ENCODE assay signal across 12 cellular contexts in the genomic region with DNA sequence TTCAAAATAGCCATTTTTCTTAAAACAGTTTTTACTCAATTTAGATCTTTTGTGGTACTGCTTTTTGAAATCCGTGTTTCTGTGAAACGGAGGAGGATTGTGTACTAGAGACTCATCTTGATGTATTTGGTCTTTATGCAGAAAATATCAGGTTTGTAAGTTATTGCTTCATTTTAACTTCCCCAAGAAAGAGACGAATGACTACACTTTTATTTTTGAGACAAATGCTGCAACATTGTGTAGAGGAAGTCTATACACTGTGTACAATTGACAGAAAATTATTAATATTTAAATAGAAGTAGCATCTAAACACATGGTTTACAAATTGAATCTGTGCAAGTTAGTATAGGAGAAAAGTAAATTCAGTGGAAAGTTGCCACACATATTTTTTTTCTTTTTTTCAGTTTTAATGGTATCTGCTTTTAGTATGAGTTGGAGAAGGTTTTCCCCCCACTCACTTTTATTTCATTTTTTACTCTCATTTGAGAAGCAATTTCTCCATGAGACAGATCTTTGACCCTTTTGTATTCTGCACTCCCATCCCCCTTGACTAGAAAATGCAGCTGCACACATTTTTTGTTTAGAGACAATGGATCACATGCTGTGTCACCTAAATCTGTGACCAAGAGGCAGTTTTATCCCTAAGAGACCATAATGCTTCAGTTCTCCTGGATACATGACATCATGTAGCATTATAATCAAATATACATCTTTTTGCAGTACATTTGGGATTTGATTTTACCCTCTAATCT. TPM values are rescaled to one million over a fixed set of nuclear protein-coding genes. Genes with fewer than 3 reads are reported as not detected.
A peak's percentile ranks its signal among the peaks of the same experiment; 100 is the strongest.
DNase-seq lines count a peak whose midpoint lies in the region; FAIRE-seq and TF ChIP-seq lines count a peak whose summit lies in the region.
"Had no signal": no experiment of that assay in that cellular context is flagged by ENCODE, and none has a peak within 500 bp of the region (broad histone marks: within the 10 kb centered on the region; RNA-seq: fewer than 3 reads in every experiment).

No MANE protein-coding gene starts in this region.

- TF ChIP-seq POLR2A in endothelial cell of umbilical vein (IDR thresholded peaks at IDR 0.05; ENCODE audit: low read depth, low read length) (no peak), adrenal gland (IDR thresholded peaks at IDR 0.05) (no peak), tibial nerve (IDR thresholded peaks at IDR 0.05) (no peak)

- peaks cover 96% of the 10 kb centered on the region for H3K79me2 ChIP-seq in endothelial cell of umbilical vein (ENCODE audit: control insufficient read depth, insufficient read depth, low read length)

- POLR2A ChIA-PET in endothelial cell of umbilical vein (lab: Charles Lee): no interaction called here

- no peaks in the 10 kb centered on the region for H3K36me3 Mint-ChIP-seq in activated naive CD4-positive, alpha-beta T cell treated with anti-CD3 and anti-CD28 coated beads, Interleukin-2, amount 50 U/mL, for 24 hours
- H3K36me3 Mint-ChIP-seq in activated naive CD4-positive, alpha-beta T cell treated with anti-CD3 and anti-CD28 coated beads for 36 hours (ENCODE audit: low read depth): peaks cover 2% of the 10 kb centered on the region
- H3K36me3 Mint-ChIP-seq: IgD-negative memory B cell had no signal

- H3K4me2 ChIP-seq in endothelial cell of umbilical vein (ENCODE audit: insufficient read depth, low read length): no peak overlapping the region

- no peak overlapping the region for H2AFZ ChIP-seq in endothelial cell of umbilical vein (ENCODE audit: low read depth, low read length)

- CTCF ChIA-PET in activated naive CD4-positive, alpha-beta T cell treated with anti-CD3 and anti-CD28 coated beads for 36 hours (lab: Charles Lee): no interaction called here
- CTCF ChIA-PET in endothelial cell of umbilical vein (lab: Charles Lee): interaction anchor here (0.7 to 4.0 kb wide), 2 partner anchors 8 to 13 kb away, joined by 3 to 20 read pairs; no protein-coding TSS in a partner anchor

- 63 to 72% (median 71%) methylated on average over 3 of the region's 3 CpGs for WGBS in adrenal gland, 4 donors
- 57 to 59% methylated on average over 3 of the region's 3 CpGs for WGBS in tibial nerve, 2 donors

- no peak for DNase-seq in activated naive CD4-positive, alpha-beta T cell treated with anti-CD3 and anti-CD28 coated beads for 36 hours
- DNase-seq in NCI-H774 (lab: John Stamatoyannopoulos, UW) (peak; percentile 57), endothelial cell of umbilical vein (ENCODE audit: low read depth, low spot score) (peak; percentile 31), adrenal gland (no peak), cerebellar cortex (ENCODE audit: low spot score) (no peak), tibial nerve (ENCODE audit: low spot score in 2 of 2) (no peak)
- DNase-seq: left cardiac atrium, tibial artery had no signal

- H3K27ac ChIP-seq in endothelial cell of umbilical vein (ENCODE audit: insufficient read depth, low read depth, low read length) (no peak overlapping the region), temporal lobe (ENCODE audit: low read depth, low read length) (peak overlapping the region; percentile 91), adrenal gland (no peak overlapping the region), tibial nerve (peak overlapping the region in 2 of 4 donors; percentile 14 to 34)
- H3K27ac ChIP-seq: tibial artery had no signal

- BruUV-seq in endothelial cell of umbilical vein (replicated peaks; lab: Mats Ljungman, UMichigan): no TSS peak

- no peak overlapping the region for H3K27ac Mint-ChIP-seq in activated naive CD4-positive, alpha-beta T cell treated with anti-CD3 and anti-CD28 coated beads, Interleukin-2, amount 50 U/mL, for 24 hours
- no peak overlapping the region for H3K27ac Mint-ChIP-seq in activated naive CD4-positive, alpha-beta T cell treated with anti-CD3 and anti-CD28 coated beads for 36 hours
- H3K27ac Mint-ChIP-seq: T-helper 1 cell treated with Interleukin-12 subunit alpha and Interleukin-12 subunit beta and Interleukin-4 antibody, amounts not matched to agents 30 μg/mL and 1 μg/mL, for 36 hours had no signal

- TF ChIP-seq CTCF in endothelial cell of umbilical vein (IDR thresholded peaks at IDR 0.05; ENCODE audit: extremely low read depth in 1 of 2, insufficient read depth in 1 of 2, low read depth in 1 of 2, low read length in 2 of 2) (no peak), adrenal gland (IDR thresholded peaks at IDR 0.05) (no peak), tibial nerve (IDR thresholded peaks at IDR 0.05) (no peak)

- intact Hi-C loops in activated naive CD4-positive, alpha-beta T cell treated with anti-CD3 and anti-CD28 coated beads for 36 hours (cut with micrococcal nuclease): no loop called here
- intact Hi-C loops in endothelial cell of umbilical vein (cut with micrococcal nuclease) (no loop called here), adrenal gland (cut with DNase I) (no loop called here)

- H3K9ac ChIP-seq in endothelial cell of umbilical vein (replicated peaks; ENCODE audit: extremely low read depth, insufficient read depth, low read length): no peak overlapping the region

- H3K4me3 ChIP-seq in endothelial cell of umbilical vein (replicated peaks in 1 of 3; ENCODE audit: insufficient read depth in 1 of 3, low read depth in 1 of 3, low read length in 3 of 3) (no peak overlapping the region), adrenal gland (no peak overlapping the region), tibial nerve (no peak overlapping the region)
- H3K4me3 ChIP-seq: tibial artery had no signal

- H4K20me1 ChIP-seq in endothelial cell of umbilical vein (replicated peaks; ENCODE audit: control insufficient read depth, extremely low read depth, insufficient read depth, low read length): no peaks in the 10 kb centered on the region

- no peaks in the 10 kb centered on the region for H3K9me1 ChIP-seq in endothelial cell of umbilical vein (replicated peaks; ENCODE audit: control insufficient read depth, extremely low read depth, insufficient read depth, low read length)

- FAIRE-seq in endothelial cell of umbilical vein (lab: Jason Lieb, UNC): no peak

- H3K4me3 Mint-ChIP-seq in activated naive CD4-positive, alpha-beta T cell treated with anti-CD3 and anti-CD28 coated beads, Interleukin-2, amount 50 U/mL, for 24 hours: peak overlapping the region; percentile 31
- no peak overlapping the region for H3K4me3 Mint-ChIP-seq in activated naive CD4-positive, alpha-beta T cell treated with anti-CD3 and anti-CD28 coated beads for 36 hours
- H3K4me3 Mint-ChIP-seq: T-helper 1 cell treated with Interleukin-12 subunit alpha and Interleukin-12 subunit beta and Interleukin-4 antibody, amounts not matched to agents 30 μg/mL and 1 μg/mL, for 36 hours had no signal

- H3K9me3 ChIP-seq in endothelial cell of umbilical vein (replicated peaks; ENCODE audit: control insufficient read depth, insufficient read depth, low read length) (no peaks in the 10 kb centered on the region), adrenal gland (replicated peaks in 1 of 3) (no peaks in the 10 kb centered on the region), tibial nerve (no peaks in the 10 kb centered on the region)
- H3K9me3 ChIP-seq: tibial artery had no signal

- H3K36me3 ChIP-seq in endothelial cell of umbilical vein (ENCODE audit: control insufficient read depth in 2 of 2, extremely low read depth in 1 of 2, insufficient read depth in 2 of 2, low read length in 2 of 2) (no peaks in the 10 kb centered on the region), adrenal gland (replicated peaks in 1 of 2) (no peaks in the 10 kb centered on the region), tibial nerve (no peaks in the 10 kb centered on the region)
- H3K36me3 ChIP-seq: tibial artery had no signal

- no peaks in the 10 kb centered on the region for H3K9me3 Mint-ChIP-seq in activated naive CD4-positive, alpha-beta T cell treated with anti-CD3 and anti-CD28 coated beads, Interleukin-2, amount 50 U/mL, for 24 hours
- no peaks in the 10 kb centered on the region for H3K9me3 Mint-ChIP-seq in activated naive CD4-positive, alpha-beta T cell treated with anti-CD3 and anti-CD28 coated beads for 36 hours
- H3K9me3 Mint-ChIP-seq: IgD-negative memory B cell; T-helper 1 cell treated with Interleukin-12 subunit alpha and Interleukin-12 subunit beta and Interleukin-4 antibody, amounts not matched to agents 30 μg/mL and 1 μg/mL, for 36 hours had no signal

- H3K4me1 ChIP-seq in endothelial cell of umbilical vein (ENCODE audit: control insufficient read depth, extremely low read depth, insufficient read depth, low read length) (peaks cover 9% of the 10 kb centered on the region), adrenal gland (replicated peaks in 1 of 2) (peaks cover 0 to 25% of the 10 kb centered on the region in 2 donors), tibial nerve (peaks cover 0 to 85% (median 39%) of the 10 kb centered on the region in 4 donors)

- H3K4me1 Mint-ChIP-seq in activated naive CD4-positive, alpha-beta T cell treated with anti-CD3 and anti-CD28 coated beads, Interleukin-2, amount 50 U/mL, for 24 hours: peaks cover 87% of the 10 kb centered on the region
- peaks cover 62% of the 10 kb centered on the region for H3K4me1 Mint-ChIP-seq in activated naive CD4-positive, alpha-beta T cell treated with anti-CD3 and anti-CD28 coated beads for 36 hours (ENCODE audit: low read depth)

- no peak for TF ChIP-seq EP300 in tibial nerve (IDR thresholded peaks at IDR 0.05)

- dilution Hi-C loops in endothelial cell of umbilical vein (cut with MboI; ENCODE audit: extremely low pct_ligation_motif_present, low sequenced_read_pairs): no loop called here

- H3K27me3 ChIP-seq in endothelial cell of umbilical vein (ENCODE audit: control insufficient read depth in 2 of 2, insufficient read depth in 2 of 2, low read length in 2 of 2): no peaks in the 10 kb centered on the region
- H3K27me3 ChIP-seq in adrenal gland: no peaks in the 10 kb centered on the region
- no peaks in the 10 kb centered on the region for H3K27me3 ChIP-seq in tibial nerve
- H3K27me3 ChIP-seq: tibial artery had no signal

- no peaks in the 10 kb centered on the region for H3K27me3 Mint-ChIP-seq in activated naive CD4-positive, alpha-beta T cell treated with anti-CD3 and anti-CD28 coated beads, Interleukin-2, amount 50 U/mL, for 24 hours
- H3K27me3 Mint-ChIP-seq in activated naive CD4-positive, alpha-beta T cell treated with anti-CD3 and anti-CD28 coated beads for 36 hours (ENCODE audit: low read depth): no peaks in the 10 kb centered on the region
- H3K27me3 Mint-ChIP-seq: IgD-negative memory B cell had no signal

RNA-seq across cellular contexts. Expression of gene FOXN2, which starts 14.7 kb away (rescaled TPM):
- 10 to 100 TPM; 38.9 to 39.5 TPM for total RNA-seq in activated naive CD4-positive, alpha-beta T cell treated with anti-CD3 and anti-CD28 coated beads for 36 hours
- total RNA-seq in endothelial cell of umbilical vein (23.8 and 24.6 TPM in 2 replicates), temporal lobe (37.9 TPM), adrenal gland (10 to 100 TPM; 10.1 to 35.9 (median 19.0) TPM), tibial nerve (10 to 100 TPM; 38.9 to 52.4 (median 45.9) TPM)
- polyA plus RNA-seq in endothelial cell of umbilical vein (4.3 and 5.5 TPM in 2 replicates), adrenal gland (10 to 100 TPM in 1 of 3 donors, 1 to 10 TPM in 2; 2.3 to 11.2 (median 2.7) TPM)
- 7.1 and 7.4 TPM in 2 replicates for polyA plus RNA-seq in endothelial cell of umbilical vein (2011; cell fraction: cytosol; rRNA removed)
- polyA plus RNA-seq in endothelial cell of umbilical vein (2011; cell fraction: nucleus; rRNA removed): 13.8 and 14.9 TPM in 2 replicates
- 12.8 and 14.3 TPM in 2 replicates for polyA plus RNA-seq in endothelial cell of umbilical vein (2012)
- 19.7 and 23.1 TPM in 2 replicates for polyA minus RNA-seq in endothelial cell of umbilical vein
- 15.3 TPM for polyA minus RNA-seq in endothelial cell of umbilical vein (2011; cell fraction: cytosol; rRNA and poly(A)+ RNA removed)
- 22.9 and 27.8 TPM in 2 replicates for polyA minus RNA-seq in endothelial cell of umbilical vein (2011; cell fraction: nucleus; rRNA and poly(A)+ RNA removed)

Comparison
In these comparisons a context has a peak if more than half of its experiments do, and no peak if none do; other contexts are left out.
1. DNase-seq: peak in NCI-H774 (single experiment) and endothelial cell of umbilical vein (single experiment); none in activated naive CD4-positive, alpha-beta T cell treated with anti-CD3 and anti-CD28 coated beads for 36 hours (single experiment), adrenal gland (0 of 7), cerebellar cortex (single experiment) and tibial nerve (0 of 2).